ENCODE assay signal across 16 cellular contexts in the genomic region with DNA sequence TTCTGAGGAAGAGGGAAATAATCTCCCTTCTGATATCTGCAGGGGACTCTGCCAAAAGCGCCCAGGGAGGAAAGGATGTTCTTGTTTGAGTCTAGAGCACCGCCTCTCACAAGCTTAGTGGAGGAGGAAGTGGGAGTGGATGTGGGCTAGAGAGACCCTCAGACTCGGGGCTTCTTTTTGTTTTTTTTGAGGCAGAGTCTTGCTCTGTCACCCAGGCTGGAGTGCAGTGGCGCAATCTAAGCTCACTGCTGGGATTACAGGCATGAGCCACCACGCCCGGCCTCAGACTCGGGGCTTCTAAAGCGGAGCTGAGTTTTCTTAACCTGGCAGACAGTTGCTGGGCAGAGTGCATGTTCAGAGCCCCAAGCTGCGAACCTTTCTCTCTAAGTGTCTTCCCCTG.
DNase-seq lines count a peak whose midpoint lies in the region; ATAC-seq and TF ChIP-seq lines count a peak whose summit lies in the region.
"Had no signal": no experiment of that assay in that cellular context is flagged by ENCODE, and none has a peak within 500 bp of the region (broad histone marks: within the 10 kb centered on the region; RNA-seq: fewer than 3 reads in every experiment).

No MANE protein-coding gene starts in this region.

- H3K4me1 ChIP-seq in GM23338 (ENCODE audit: insufficient read depth) (peaks cover 39% of the 10 kb centered on the region), neural progenitor cell (peaks cover 43% of the 10 kb centered on the region)
- H3K4me1 ChIP-seq: BE2C had no signal

- no peak for DNase-seq in GM23338 (ENCODE audit: low spot score)
- DNase-seq in MV-4-11 (lab: John Stamatoyannopoulos, UW), result peak; percentile 97
- peak; percentile 56 for DNase-seq in SIG-M5 (lab: John Stamatoyannopoulos, UW)
- peak; percentile 28 for DNase-seq in neural progenitor cell (ENCODE audit: low spot score)
- no peak for DNase-seq in NCI-H2081 treated with DMSO at 0.1 percent for 48 hours (lab: John Stamatoyannopoulos, UW)
- no peak for DNase-seq in AG20443 (ENCODE audit: low spot score)
- DNase-seq in T-cell, result no peak
- DNase-seq: BE2C; CD8-positive, alpha-beta memory T cell; H9; NCI-H1930; NCI-H2171 treated with DMSO at 0.1 percent for 48 hours; NCI-H510A; PC-3 had no signal

- no peak overlapping the region for H3K4me3 ChIP-seq in GM23338
- no peak overlapping the region for H3K4me3 ChIP-seq in neural progenitor cell

- H3K27ac ChIP-seq in GM23338 (ENCODE audit: low read depth), result no peak overlapping the region
- H3K27ac ChIP-seq in neural progenitor cell, result no peak overlapping the region

- H3K27me3 Mint-ChIP-seq in GM23338 (ENCODE audit: insufficient read depth, low read depth, poor library complexity), result peaks cover 14% of the 10 kb centered on the region
- peaks cover 60% of the 10 kb centered on the region for H3K27me3 Mint-ChIP-seq in neural progenitor cell (ENCODE audit: insufficient read depth, low read depth)
- H3K27me3 Mint-ChIP-seq in T-cell, result peaks cover 29 to 35% of the 10 kb centered on the region in 2 donors

- H3K9me2 ChIP-seq in GM23338 (ENCODE audit: insufficient read depth), result no peaks in the 10 kb centered on the region

- CTCF ChIA-PET in T-cell (lab: Charles Lee), result no interaction called here

- H3F3A ChIP-seq in GM23338 (replicated peaks; ENCODE audit: low read depth) (no peaks in the 10 kb centered on the region), neural progenitor cell (ENCODE audit: low read depth) (peaks cover 14% of the 10 kb centered on the region)

- H2AFZ ChIP-seq in GM23338, result peak overlapping the region; percentile 66
- H2AFZ ChIP-seq in neural progenitor cell (replicated peaks), result no peak overlapping the region

- ATAC-seq in GM23338 (peak; percentile 20; the same call in 2 of the 3 replicates), T-cell (replicated peaks in 1 of 4) (no peak), GM21360 (IDR thresholded peaks at IDR 0.05; ENCODE audit: unreplicated experiment) (no peak)
- ATAC-seq: PC-3, Right ventricle myocardium inferior had no signal

- H3K9ac ChIP-seq in neural progenitor cell, result no peak overlapping the region

- H3K4me1 Mint-ChIP-seq in GM23338 (peaks cover 44% of the 10 kb centered on the region), neural progenitor cell (peaks cover 52% of the 10 kb centered on the region), T-cell (no peaks in the 10 kb centered on the region)
- H3K4me1 Mint-ChIP-seq: CD8-positive, alpha-beta memory T cell had no signal

- no peaks in the 10 kb centered on the region for H3K79me2 ChIP-seq in GM23338 (replicated peaks; ENCODE audit: insufficient read depth)
- H3K79me2 ChIP-seq in neural progenitor cell (ENCODE audit: low read depth), result no peaks in the 10 kb centered on the region

- H4K20me1 ChIP-seq in GM23338 (replicated peaks; ENCODE audit: insufficient read depth) (no peaks in the 10 kb centered on the region), neural progenitor cell (ENCODE audit: low read depth) (no peaks in the 10 kb centered on the region)

- TF ChIP-seq CTCF in GM23338 (conservative IDR thresholded peaks at IDR 0.05; ENCODE audit: low read depth in 2 of 2), result no peak
- TF ChIP-seq CTCF in neural progenitor cell (IDR thresholded peaks at IDR 0.05), result no peak

- H3K27me3 ChIP-seq in GM23338 (ENCODE audit: insufficient read depth), result no peaks in the 10 kb centered on the region
- peaks cover 10% of the 10 kb centered on the region for H3K27me3 ChIP-seq in neural progenitor cell

- H3K9me3 Mint-ChIP-seq in GM23338, result no peaks in the 10 kb centered on the region
- H3K9me3 Mint-ChIP-seq in neural progenitor cell, result no peaks in the 10 kb centered on the region
- no peaks in the 10 kb centered on the region for H3K9me3 Mint-ChIP-seq in T-cell
- H3K9me3 Mint-ChIP-seq: H9 had no signal

- no peaks in the 10 kb centered on the region for H3K36me3 ChIP-seq in GM23338 (ENCODE audit: insufficient read depth)
- H3K36me3 ChIP-seq in neural progenitor cell, result no peaks in the 10 kb centered on the region
- H3K36me3 ChIP-seq: BE2C had no signal

- H3K4me2 ChIP-seq in GM23338, result 0 out of 2 replicates have a peak overlapping the region, but pooled peaks have one; percentile 19
- peak overlapping the region; percentile 56 for H3K4me2 ChIP-seq in neural progenitor cell

- H3K27ac Mint-ChIP-seq in GM23338, result no peak overlapping the region; the same call in 1 of the 2 replicates
- no peak overlapping the region for H3K27ac Mint-ChIP-seq in neural progenitor cell
- H3K27ac Mint-ChIP-seq in T-cell, result no peak overlapping the region
- H3K27ac Mint-ChIP-seq: CD8-positive, alpha-beta memory T cell; H9 had no signal

- H3K36me3 Mint-ChIP-seq in GM23338 (ENCODE audit: low read depth) (no peaks in the 10 kb centered on the region), neural progenitor cell (no peaks in the 10 kb centered on the region), T-cell (no peaks in the 10 kb centered on the region)
- H3K36me3 Mint-ChIP-seq: CD8-positive, alpha-beta memory T cell had no signal

- H3K4me3 Mint-ChIP-seq in GM23338 (no peak overlapping the region), neural progenitor cell (no peak overlapping the region), T-cell (no peak overlapping the region)
- H3K4me3 Mint-ChIP-seq: H9 had no signal

- POLR2A ChIA-PET in T-cell (lab: Charles Lee), result no interaction called here

- H3K9me3 ChIP-seq in neural progenitor cell (ENCODE audit: low read depth), result no peaks in the 10 kb centered on the region
- H3K9me3 ChIP-seq: BE2C had no signal

TF ChIP-seq in GM23338, 12 proteins besides CTCF, POLR2A, EP300 and RAD21 (continues in another document):
- TF ChIP-seq ZNF331 (CRISPR knock-in tag; IDR thresholded peaks at IDR 0.05; ENCODE audit: low read depth), result no peak
- no peak for TF ChIP-seq NANOG (IDR thresholded peaks at IDR 0.05; ENCODE audit: borderline replicate concordance)
- TF ChIP-seq CREB1 (CRISPR knock-in tag; IDR thresholded peaks at IDR 0.05; ENCODE audit: low read depth), result no peak
- TF ChIP-seq EZH2 (IDR thresholded peaks at IDR 0.05; ENCODE audit: low read depth, unreplicated experiment), result no peak
- TF ChIP-seq, protein P1, sequence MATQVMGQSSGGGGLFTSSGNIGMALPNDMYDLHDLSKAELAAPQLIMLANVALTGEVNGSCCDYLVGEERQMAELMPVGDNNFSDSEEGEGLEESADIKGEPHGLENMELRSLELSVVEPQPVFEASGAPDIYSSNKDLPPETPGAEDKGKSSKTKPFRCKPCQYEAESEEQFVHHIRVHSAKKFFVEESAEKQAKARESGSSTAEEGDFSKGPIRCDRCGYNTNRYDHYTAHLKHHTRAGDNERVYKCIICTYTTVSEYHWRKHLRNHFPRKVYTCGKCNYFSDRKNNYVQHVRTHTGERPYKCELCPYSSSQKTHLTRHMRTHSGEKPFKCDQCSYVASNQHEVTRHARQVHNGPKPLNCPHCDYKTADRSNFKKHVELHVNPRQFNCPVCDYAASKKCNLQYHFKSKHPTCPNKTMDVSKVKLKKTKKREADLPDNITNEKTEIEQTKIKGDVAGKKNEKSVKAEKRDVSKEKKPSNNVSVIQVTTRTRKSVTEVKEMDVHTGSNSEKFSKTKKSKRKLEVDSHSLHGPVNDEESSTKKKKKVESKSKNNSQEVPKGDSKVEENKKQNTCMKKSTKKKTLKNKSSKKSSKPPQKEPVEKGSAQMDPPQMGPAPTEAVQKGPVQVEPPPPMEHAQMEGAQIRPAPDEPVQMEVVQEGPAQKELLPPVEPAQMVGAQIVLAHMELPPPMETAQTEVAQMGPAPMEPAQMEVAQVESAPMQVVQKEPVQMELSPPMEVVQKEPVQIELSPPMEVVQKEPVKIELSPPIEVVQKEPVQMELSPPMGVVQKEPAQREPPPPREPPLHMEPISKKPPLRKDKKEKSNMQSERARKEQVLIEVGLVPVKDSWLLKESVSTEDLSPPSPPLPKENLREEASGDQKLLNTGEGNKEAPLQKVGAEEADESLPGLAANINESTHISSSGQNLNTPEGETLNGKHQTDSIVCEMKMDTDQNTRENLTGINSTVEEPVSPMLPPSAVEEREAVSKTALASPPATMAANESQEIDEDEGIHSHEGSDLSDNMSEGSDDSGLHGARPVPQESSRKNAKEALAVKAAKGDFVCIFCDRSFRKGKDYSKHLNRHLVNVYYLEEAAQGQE (IDR thresholded peaks at IDR 0.05; ENCODE audit: unreplicated experiment), result no peak

Comparison
In these comparisons a context has a peak if more than half of its experiments do, and no peak if none do; other contexts are left out.
1. DNase-seq: peak in MV-4-11 (single experiment), SIG-M5 (single experiment) and neural progenitor cell (single experiment); none in GM23338 (single experiment), NCI-H2081 treated with DMSO at 0.1 percent for 48 hours (single experiment), AG20443 (single experiment) and T-cell (0 of 34).